Comparison of ENCODE assay signal across 1 cellular context in genomic region chr1:178682429-178682828, GRCh38.
TF ChIP-seq lines count a peak whose summit lies in the region.

No MANE protein-coding gene starts in this region.

TF ChIP-seq in HepG2, 621 proteins besides CTCF, POLR2A, EP300 and RAD21 (continued from another document and continues in another):
- TF ChIP-seq ZBTB10 (CRISPR knock-in tag; IDR thresholded peaks at IDR 0.05; ENCODE audit: borderline replicate concordance) (no peak), ZNF460 (CRISPR knock-in tag; IDR thresholded peaks at IDR 0.05; ENCODE audit: borderline replicate concordance) (no peak; the same call in 1 of the 2 replicates), ZNF609 (CRISPR knock-in tag; IDR thresholded peaks at IDR 0.05; ENCODE audit: borderline replicate concordance) (peak; percentile 98), NFE2L1 (CRISPR knock-in tag; IDR thresholded peaks at IDR 0.05; ENCODE audit: borderline replicate concordance) (no peak), ZNF331 (CRISPR knock-in tag; IDR thresholded peaks at IDR 0.05) (peak; percentile 59; the same call in 1 of the 2 replicates), BRF2 (CRISPR knock-in tag; IDR thresholded peaks at IDR 0.05) (no peak), XRCC5 (optimal IDR thresholded peaks at IDR 0.05; ENCODE audit: low read length) (no peak), ZNF879 (CRISPR knock-in tag; IDR thresholded peaks at IDR 0.05) (no peak), KAT2B (IDR thresholded peaks at IDR 0.05; ENCODE audit: borderline replicate concordance, low read depth, low read length) (no peak), HNRNPUL1 (IDR thresholded peaks at IDR 0.05; ENCODE audit: low read depth, low read length) (no peak), ZNF33A (CRISPR knock-in tag; IDR thresholded peaks at IDR 0.05; ENCODE audit: borderline replicate concordance) (peak; percentile 62; the same call in 1 of the 2 replicates), ZNF550 (CRISPR knock-in tag; IDR thresholded peaks at IDR 0.05; ENCODE audit: borderline replicate concordance) (no peak), RELA (CRISPR knock-in tag; IDR thresholded peaks at IDR 0.05) (no peak), TBL1XR1 (IDR thresholded peaks at IDR 0.05; ENCODE audit: borderline replicate concordance, low read length, partially characterized antibody) (no peak), KDM1A (CRISPR knock-in tag; IDR thresholded peaks at IDR 0.05) (no peak), SAFB2 (CRISPR knock-in tag; IDR thresholded peaks at IDR 0.05; ENCODE audit: borderline replicate concordance, low read depth) (no peak), AKAP8 (CRISPR knock-in tag; IDR thresholded peaks at IDR 0.05) (no peak), ZNF709 (CRISPR knock-in tag; IDR thresholded peaks at IDR 0.05) (no peak), ZNF570 (CRISPR knock-in tag; IDR thresholded peaks at IDR 0.05; ENCODE audit: borderline replicate concordance) (no peak), MLXIP (CRISPR knock-in tag; IDR thresholded peaks at IDR 0.05; ENCODE audit: borderline replicate concordance) (no peak), TBX2 (CRISPR knock-in tag; IDR thresholded peaks at IDR 0.05; ENCODE audit: borderline replicate concordance) (peak; percentile 99), ZNF577 (CRISPR knock-in tag; IDR thresholded peaks at IDR 0.05; ENCODE audit: borderline replicate concordance, low read depth) (no peak), ZNF501 (CRISPR knock-in tag; IDR thresholded peaks at IDR 0.05) (no peak), SMAD9 (CRISPR knock-in tag; IDR thresholded peaks at IDR 0.05) (no peak), TCF12 (IDR thresholded peaks at IDR 0.05) (no peak), TCF12 (CRISPR knock-in tag; IDR thresholded peaks at IDR 0.05) (no peak), ZNF512 (CRISPR knock-in tag; IDR thresholded peaks at IDR 0.05) (no peak), ZMYM2 (CRISPR knock-in tag; IDR thresholded peaks at IDR 0.05) (no peak), SOX13 (IDR thresholded peaks at IDR 0.05) (peak; percentile 99), SOX13 (CRISPR knock-in tag; conservative IDR thresholded peaks at IDR 0.05 in 1 of 2, IDR thresholded peaks at IDR 0.05 in 1 of 2) (peak in 1 of 2 experiments; percentile 100; a peak in 2 of 4 replicates), CENPT (CRISPR knock-in tag; IDR thresholded peaks at IDR 0.05; ENCODE audit: low read depth) (no peak), TRIM24 (CRISPR knock-in tag; IDR thresholded peaks at IDR 0.05) (no peak), MAFF (IDR thresholded peaks at IDR 0.05; ENCODE audit: low read depth, low read length) (no peak), SALL1 (CRISPR knock-in tag; IDR thresholded peaks at IDR 0.05) (peak; percentile 57; the same call in 1 of the 2 replicates), ZNF589 (CRISPR knock-in tag; conservative IDR thresholded peaks at IDR 0.05) (no peak), HNRNPH1 (optimal IDR thresholded peaks at IDR 0.05; ENCODE audit: low read depth, low read length) (no peak), ZNF3 (CRISPR knock-in tag; IDR thresholded peaks at IDR 0.05) (no peak), ZNF333 (CRISPR knock-in tag; IDR thresholded peaks at IDR 0.05; ENCODE audit: borderline replicate concordance) (no peak), PTBP1 (IDR thresholded peaks at IDR 0.05; ENCODE audit: low read depth, low read length, poor library complexity, severe bottlenecking) (no peak), KIAA2018 (CRISPR knock-in tag; IDR thresholded peaks at IDR 0.05; ENCODE audit: borderline replicate concordance) (no peak), ZNF678 (CRISPR knock-in tag; IDR thresholded peaks at IDR 0.05) (no peak), TEF (CRISPR knock-in tag; IDR thresholded peaks at IDR 0.05) (no peak)
